In the genomic region with DNA sequence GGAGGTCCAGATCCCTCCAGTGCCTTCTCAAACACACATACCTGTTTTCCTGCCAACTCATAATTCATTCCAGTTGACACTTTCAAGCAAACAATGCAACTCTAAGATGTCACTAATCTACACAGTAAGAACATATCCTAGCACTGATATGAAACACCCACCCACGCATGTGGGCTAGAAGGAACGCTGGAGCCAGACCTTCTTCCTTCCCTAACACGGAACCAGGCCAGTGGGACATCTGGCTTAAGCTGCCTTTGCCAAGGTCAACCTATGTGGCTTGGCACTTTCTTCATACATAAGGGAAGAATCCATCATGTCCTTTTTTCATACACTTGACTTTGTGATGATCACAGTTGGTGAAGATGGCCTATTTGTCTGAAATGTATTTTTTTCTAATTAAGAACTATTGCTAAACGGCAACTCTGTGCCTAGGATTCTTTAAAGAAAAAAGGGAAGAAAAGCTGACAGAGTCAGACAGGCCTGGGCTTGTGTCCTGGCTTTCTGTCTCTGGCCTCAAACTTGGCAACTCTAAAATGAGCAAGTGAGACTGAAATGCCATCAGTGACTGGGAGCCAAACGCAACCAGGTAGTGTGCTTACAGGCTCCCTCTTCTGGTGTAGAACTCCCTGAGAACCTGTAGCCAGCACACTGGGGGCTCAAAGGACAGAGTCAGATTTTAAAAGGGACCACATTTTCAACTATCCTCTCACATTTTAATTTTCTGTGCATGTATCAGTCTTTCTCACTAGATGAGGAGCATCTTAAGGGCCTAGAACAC, we compare ENCODE assay signal across 15 cellular contexts.
DNase-seq lines count a peak whose midpoint lies in the region; ATAC-seq and TF ChIP-seq lines count a peak whose summit lies in the region.
"Had no signal": no experiment of that assay in that cellular context is flagged by ENCODE, and none has a peak within 500 bp of the region (broad histone marks: within the 10 kb centered on the region; RNA-seq: fewer than 3 reads in every experiment).

No MANE protein-coding gene starts in this region.

- peaks cover 5% of the 10 kb centered on the region for H3K4me1 ChIP-seq in RWPE2 (ENCODE audit: insufficient read depth, poor library complexity, severe bottlenecking)
- H3K4me1 ChIP-seq: Peyer's patch had no signal

- H3K4me3 ChIP-seq in RWPE2 (ENCODE audit: severe bottlenecking) (no peak overlapping the region), fibroblast of mammary gland (ENCODE audit: control insufficient read depth, low read depth, low read length) (no peak overlapping the region)
- H3K4me3 ChIP-seq: ovary, Peyer's patch had no signal

- no peaks in the 10 kb centered on the region for H3K27me3 ChIP-seq in RWPE2 (ENCODE audit: insufficient read depth, poor library complexity, severe bottlenecking)
- H3K27me3 ChIP-seq: ovary, Peyer's patch had no signal

- H3K9me3 ChIP-seq in RWPE2 (ENCODE audit: severe bottlenecking) = no peaks in the 10 kb centered on the region
- H3K9me3 ChIP-seq: ovary, Peyer's patch had no signal

- no peaks in the 10 kb centered on the region for H3K36me3 ChIP-seq in RWPE2 (ENCODE audit: low read depth)
- H3K36me3 ChIP-seq: ovary, Peyer's patch had no signal

- no peak overlapping the region for H3K27ac ChIP-seq in RWPE2 (ENCODE audit: poor library complexity, severe bottlenecking)
- H3K27ac ChIP-seq: ovary, Peyer's patch had no signal

- intact Hi-C loops in left cardiac atrium (cut with DNase I) (no loop called here), Right ventricle myocardium inferior (cut with DNase I) (no loop called here)

- DNase-seq in left cardiac atrium (peak; percentile 31), Right ventricle myocardium inferior (ENCODE audit: missing footprints) (no peak), RWPE2 (ENCODE audit: low spot score) (no peak), fibroblast of mammary gland (ENCODE audit: low read depth) (peak; percentile 77), ureter (ENCODE audit: low spot score) (peak; percentile 45)
- no peak for DNase-seq in effector CD4-positive, alpha-beta T cell
- DNase-seq: activated CD4-positive, alpha-beta T cell treated with anti-CD3 and anti-CD28 coated beads for 4 hours; activated naive CD8-positive, alpha-beta T cell treated with anti-CD3 and anti-CD28 coated beads, Interleukin-2, amount 10 ng/mL, durations not matched to agents 7 days and 5 days; HFFc6; MM.1S; ovary; Peyer's patch; T-helper 17 cell had no signal

- TF ChIP-seq CTCF in RWPE2 (IDR thresholded peaks at IDR 0.05; ENCODE audit: poor library complexity, severe bottlenecking) (peak; percentile 45), fibroblast of mammary gland (conservative IDR thresholded peaks at IDR 0.05; ENCODE audit: control insufficient read depth, insufficient read depth, low read depth, low read length) (peak; percentile 25)

- ATAC-seq in left cardiac atrium = peak in 1 of 2 donors; percentile 60
- no peak for ATAC-seq in Right ventricle myocardium inferior
- peak; percentile 86 for ATAC-seq in RWPE2 (ENCODE audit: low read depth)
- ATAC-seq in GM18867 (IDR thresholded peaks at IDR 0.05; ENCODE audit: unreplicated experiment) = no peak
- no peak for ATAC-seq in GM19452 (IDR thresholded peaks at IDR 0.05; ENCODE audit: unreplicated experiment)
- ATAC-seq: T-helper 17 cell had no signal

Comparison
In these comparisons a context has a peak if more than half of its experiments do, and no peak if none do; other contexts are left out.
1. DNase-seq: peak in left cardiac atrium (single experiment), fibroblast of mammary gland (single experiment) and ureter (single experiment); none in Right ventricle myocardium inferior (single experiment), RWPE2 (single experiment) and effector CD4-positive, alpha-beta T cell (single experiment).